In the genomic region with DNA sequence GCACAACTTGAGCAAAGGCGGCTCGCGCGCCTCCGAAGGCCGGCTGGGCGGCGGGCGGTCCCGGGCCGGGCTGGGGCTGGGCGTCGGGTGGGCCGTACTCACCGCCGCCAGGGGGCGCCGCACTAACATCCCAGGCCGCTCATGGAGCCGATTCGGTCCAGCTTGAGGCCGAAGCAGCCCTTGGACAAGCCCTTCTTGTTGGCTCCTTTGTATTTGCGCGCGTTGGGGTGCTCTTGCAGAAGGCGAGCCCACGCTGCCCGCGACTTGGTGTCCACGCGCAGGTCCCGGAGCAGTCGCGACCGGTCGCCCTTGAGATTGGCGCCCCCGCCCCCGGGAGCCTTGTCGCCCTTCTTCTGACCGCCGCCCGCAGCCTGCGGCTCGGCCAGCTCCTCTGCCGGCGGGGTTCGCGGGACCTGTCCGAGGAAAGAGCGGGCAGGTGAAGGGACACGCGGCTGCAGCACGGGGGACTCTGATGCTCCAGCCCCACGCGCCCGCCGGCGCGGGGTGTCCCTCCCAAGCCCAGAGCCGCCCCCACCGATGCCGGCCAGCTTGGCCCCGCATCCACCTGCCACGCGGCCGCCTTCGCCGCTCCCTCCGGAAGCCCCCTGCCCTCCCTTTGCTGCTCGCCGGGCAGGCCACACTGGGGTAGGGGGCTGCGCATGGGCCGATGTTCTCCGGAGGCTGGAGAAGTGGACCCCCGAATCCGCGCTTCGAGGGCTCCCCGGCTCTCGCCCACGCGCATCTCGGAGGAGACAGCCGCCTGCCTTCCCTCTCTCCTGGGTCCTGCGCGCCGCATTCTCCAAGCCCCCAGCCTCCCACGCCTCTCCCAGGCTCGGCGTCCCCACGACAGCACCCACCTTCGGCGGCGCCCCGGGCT, we compare ENCODE assay signal across 8 cellular contexts. TPM values are rescaled to one million over a fixed set of nuclear protein-coding genes. Genes with fewer than 3 reads are reported as not detected.
A peak's percentile ranks its signal among the peaks of the same experiment; 100 is the strongest.
DNase-seq lines count a peak whose midpoint lies in the region; TF ChIP-seq lines count a peak whose summit lies in the region.

No MANE protein-coding gene starts in this region.

- no peaks in the 10 kb centered on the region for H3K9me3 ChIP-seq in MM.1S (replicated peaks; ENCODE audit: insufficient read depth, low read length)

- H3K36me3 ChIP-seq in MM.1S (replicated peaks; ENCODE audit: insufficient read depth, low read length) (no peaks in the 10 kb centered on the region), urinary bladder (ENCODE audit: insufficient read depth) (no peaks in the 10 kb centered on the region)

- H4K20me1 ChIP-seq in MM.1S (ENCODE audit: insufficient read depth, low read length), result no peaks in the 10 kb centered on the region

- H3K79me2 ChIP-seq in MM.1S (ENCODE audit: low read length), result no peaks in the 10 kb centered on the region

- no peaks in the 10 kb centered on the region for H3K9me2 ChIP-seq in MM.1S (replicated peaks; ENCODE audit: insufficient read depth, low read length)

- H3K4me3 ChIP-seq in MM.1S (ENCODE audit: low read length) (peak overlapping the region; percentile 75), astrocyte of the cerebellum (ENCODE audit: low read depth, low read length) (peak overlapping the region; percentile 35), urinary bladder (ENCODE audit: low read depth, low read length) (peak overlapping the region; percentile 19)

- TF ChIP-seq CTCF in MM.1S (IDR thresholded peaks at IDR 0.05; ENCODE audit: low read length), result peak; percentile 70
- peak; percentile 63 for TF ChIP-seq CTCF in astrocyte of the cerebellum (IDR thresholded peaks at IDR 0.05; ENCODE audit: low read depth, low read length, missing control alignments)

- DNase-seq in SHP77 (lab: John Stamatoyannopoulos, UW) (peak; percentile 46 to 67), SHP77 treated with DMSO at 0.1 percent for 48 hours (lab: John Stamatoyannopoulos, UW) (no peak), MM.1S (peak; percentile 78), T-helper 9 cell (peak; percentile 62), astrocyte of the cerebellum (ENCODE audit: low read depth) (peak; percentile 76), hepatic stellate cell (ENCODE audit: low spot score) (peak; percentile 94), putamen (ENCODE audit: low spot score) (peak; percentile 83)

- H3F3A ChIP-seq in MM.1S (ENCODE audit: insufficient read depth, low read length), result no peaks in the 10 kb centered on the region

- H3K27ac ChIP-seq in MM.1S (ENCODE audit: low read length), result no peak overlapping the region
- no peak overlapping the region for H3K27ac ChIP-seq in urinary bladder (ENCODE audit: low read depth)

- peak overlapping the region; percentile 99 for H3K4me2 ChIP-seq in MM.1S (ENCODE audit: low read depth, low read length)

- under 1% methylated on average over 96 of the region's 96 CpGs for WGBS in urinary bladder

- peak overlapping the region; percentile 50 for H3K9ac ChIP-seq in MM.1S (ENCODE audit: low read length)

- H3K4me1 ChIP-seq in MM.1S (ENCODE audit: low read length) (no peaks in the 10 kb centered on the region), urinary bladder (ENCODE audit: insufficient read depth) (no peaks in the 10 kb centered on the region)

- peak overlapping the region; percentile 86 for H2AFZ ChIP-seq in MM.1S (ENCODE audit: low read length)

- H3K27me3 ChIP-seq in MM.1S (replicated peaks; ENCODE audit: insufficient read depth, low read length), result no peaks in the 10 kb centered on the region

- in situ Hi-C loops in astrocyte of the cerebellum (cut with HindIII; ENCODE audit: low sequenced_read_pairs), result no loop called here

RNA-seq across cellular contexts. Expression of a gene that starts 0.7 kb away (rescaled TPM):
- 1.4 TPM for total RNA-seq in urinary bladder
- polyA plus RNA-seq in urinary bladder, result 0.37 TPM

RNA-seq across cellular contexts. Expression of a gene that starts 36.0 kb away (rescaled TPM):
- total RNA-seq in urinary bladder, result 33.6 TPM
- 15.0 TPM for polyA plus RNA-seq in urinary bladder

Comparison
In these comparisons a context has a peak if more than half of its experiments do, and no peak if none do; other contexts are left out.
1. H3K4me3 ChIP-seq: peak in every context shown above with its lines; median percentile 75 in MM.1S; 35 in astrocyte of the cerebellum; 19 in urinary bladder.